11 cellular contexts compared by ENCODE assay signal in genomic region chr3:170419301-170420087, GRCh38. TPM values are rescaled to one million over a fixed set of nuclear protein-coding genes. Genes with fewer than 3 reads are reported as not detected.
DNase-seq lines count a peak whose midpoint lies in the region; ATAC-seq and TF ChIP-seq lines count a peak whose summit lies in the region.
"Had no signal": no experiment of that assay in that cellular context is flagged by ENCODE, and none has a peak within 500 bp of the region (broad histone marks: within the 10 kb centered on the region; RNA-seq: fewer than 3 reads in every experiment).

No MANE protein-coding gene starts in this region.

- intact Hi-C loops in stomach (cut with DNase I; ENCODE audit: low total_unique reads), result loop anchor here (10.0 kb wide), 2 partner anchors 105 to 275 kb away; no protein-coding TSS in a partner anchor

- TF ChIP-seq CTCF in chondrocyte (IDR thresholded peaks at IDR 0.05) (no peak), kidney epithelial cell (IDR thresholded peaks at IDR 0.05; ENCODE audit: insufficient read depth, low read length, poor library complexity, severe bottlenecking) (no peak), stomach (IDR thresholded peaks at IDR 0.05) (no peak)

- TF ChIP-seq EP300 in stomach (IDR thresholded peaks at IDR 0.05), result no peak

- H3K36me3 Mint-ChIP-seq in chondrocyte (ENCODE audit: low read depth), result peaks cover 17% of the 10 kb centered on the region

- no peak overlapping the region for H3K27ac Mint-ChIP-seq in chondrocyte (ENCODE audit: unreplicated experiment)
- H3K27ac Mint-ChIP-seq: stimulated activated naive CD8-positive, alpha-beta T cell treated with anti-CD3 and anti-CD28 coated beads, Interleukin-15, Interleukin-2, amounts not matched to agents 100 ng/mL and 50 ng/mL, for 24 hours had no signal

- H3K27me3 Mint-ChIP-seq in chondrocyte (ENCODE audit: low read depth), result no peaks in the 10 kb centered on the region

- H3K27me3 ChIP-seq in kidney epithelial cell (ENCODE audit: control insufficient read depth, insufficient read depth, low read length), result peaks cover 14% of the 10 kb centered on the region
- peaks cover 0 to 45% (median 30%) of the 10 kb centered on the region in 3 donors for H3K27me3 ChIP-seq in stomach

- 4 to 19% (median 5%) methylated on average over 29 to 69 of the region's 69 CpGs for WGBS in stomach, 5 donors

- in situ Hi-C loops in KBM-7 (cut with MboI; ENCODE audit: low pct_unique_long_range_greater_than_20kb, low sequenced_read_pairs), result loop anchor here (25.0 kb wide), 1 partner anchor 393 kb away; no protein-coding TSS in a partner anchor

- no peaks in the 10 kb centered on the region for H3K9me3 ChIP-seq in stomach
- H3K9me3 ChIP-seq: adrenal gland had no signal

- H3K4me3 Mint-ChIP-seq in chondrocyte (ENCODE audit: unreplicated experiment), result peak overlapping the region; percentile 9
- H3K4me3 Mint-ChIP-seq: stimulated activated naive CD8-positive, alpha-beta T cell treated with anti-CD3 and anti-CD28 coated beads, Interleukin-15, Interleukin-2, amounts not matched to agents 100 ng/mL and 50 ng/mL, for 24 hours had no signal

- no peak for TF ChIP-seq POLR2A in stomach (IDR thresholded peaks at IDR 0.05)

- peak overlapping the region; percentile 19 to 73 (median 56) for H3K27ac ChIP-seq in stomach

- H3K4me3 ChIP-seq in kidney epithelial cell (ENCODE audit: low read depth, low read length), result peak overlapping the region; percentile 40
- H3K4me3 ChIP-seq in stomach, result peak overlapping the region; percentile 45 to 67 (median 53)

- H3K36me3 ChIP-seq in kidney epithelial cell (ENCODE audit: control insufficient read depth, insufficient read depth, low read length) (no peaks in the 10 kb centered on the region), stomach (peaks cover 0 to 5% (median 0%) of the 10 kb centered on the region in 4 donors)
- H3K36me3 ChIP-seq: adrenal gland had no signal

- peak; percentile 22 for DNase-seq in KBM-7
- DNase-seq in chondrocyte (ENCODE audit: low spot score), result no peak
- no peak for DNase-seq in kidney epithelial cell (ENCODE audit: low read depth)
- no peak for DNase-seq in stomach
- no peak for DNase-seq in HuH-7 (ENCODE audit: low spot score)

- no peak for ATAC-seq in GM19463 (IDR thresholded peaks at IDR 0.05; ENCODE audit: unreplicated experiment)
- ATAC-seq in HG03342 (IDR thresholded peaks at IDR 0.05; ENCODE audit: unreplicated experiment), result no peak
- ATAC-seq in GM18519 (IDR thresholded peaks at IDR 0.05; ENCODE audit: low FRiP score, unreplicated experiment), result no peak

- H3K9me3 Mint-ChIP-seq in chondrocyte (ENCODE audit: low read depth), result no peaks in the 10 kb centered on the region
- H3K9me3 Mint-ChIP-seq: stimulated activated naive CD8-positive, alpha-beta T cell treated with anti-CD3 and anti-CD28 coated beads, Interleukin-15, Interleukin-2, amounts not matched to agents 100 ng/mL and 50 ng/mL, for 24 hours had no signal

- H3K4me1 Mint-ChIP-seq in chondrocyte (ENCODE audit: low read depth), result peaks cover 6% of the 10 kb centered on the region

- H3K4me1 ChIP-seq in stomach, result peaks cover 25 to 27% (median 26%) of the 10 kb centered on the region in 4 donors

RNA-seq across cellular contexts. Expression of gene CLDN11, which starts 0.8 kb away (rescaled TPM):
- total RNA-seq in chondrocyte, result 0.51 to 2.5 TPM (median 0.62 TPM) in 3 replicates
- 2.5 and 2.7 TPM in 2 replicates for total RNA-seq in kidney epithelial cell
- total RNA-seq in stomach, result 10 to 100 TPM in 2 of 5 donors, 1 to 10 TPM in 1, not detected in 2; 7.0 to 13.0 (median 11.9) TPM
- 1 to 10 TPM in 2 of 3 donors, under 1 TPM in 1; 1.00 to 1.7 (median 1.3) TPM for polyA plus RNA-seq in stomach
- total RNA-seq: HT1080 had no signal
